21 cellular contexts compared by ENCODE assay signal in the genomic region with DNA sequence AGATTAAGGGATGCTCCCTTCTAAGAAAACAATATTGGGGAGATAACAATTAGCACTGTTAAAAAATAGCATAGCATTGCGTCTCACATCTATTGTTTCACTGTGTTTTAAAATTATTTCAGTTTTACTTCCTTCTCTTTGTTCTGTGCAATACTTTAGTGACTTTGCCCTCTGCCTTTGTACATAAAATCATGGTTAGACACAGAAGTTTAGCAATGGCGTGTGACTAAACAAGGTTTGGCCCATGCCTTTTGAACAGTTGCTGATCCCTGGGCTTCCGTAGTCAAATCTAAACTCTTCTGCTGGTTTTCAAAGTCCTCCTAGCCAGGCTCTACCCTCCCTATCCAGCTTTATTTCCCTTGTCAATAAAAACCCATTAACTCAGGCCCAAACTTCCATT.
"Had no signal": no experiment of that assay in that cellular context is flagged by ENCODE, and none has a peak within 500 bp of the region (broad histone marks: within the 10 kb centered on the region; RNA-seq: fewer than 3 reads in every experiment).

No MANE protein-coding gene starts in this region.

- ATAC-seq: activated CD4-positive, CD25-positive, alpha-beta regulatory T cell treated with anti-CD3 and anti-CD28 coated beads, Interleukin-2, amount 50 U/mL, for 24 hours; body of pancreas; naive thymus-derived CD8-positive, alpha-beta T cell; psoas muscle had no signal

- H3K27me3 ChIP-seq: body of pancreas, spleen, suprapubic skin, tibial artery had no signal

- H2AFZ ChIP-seq: parathyroid adenoma had no signal

- H3K9me3 ChIP-seq: left ventricle myocardium inferior, psoas muscle, spleen, suprapubic skin, tibial artery had no signal

- H3K9ac ChIP-seq: parathyroid adenoma had no signal

- H3K36me3 ChIP-seq: left ventricle myocardium inferior, spleen, suprapubic skin, tibial artery, WERI-Rb-1 had no signal

- H3K4me3 ChIP-seq: body of pancreas, left ventricle myocardium inferior, lung, psoas muscle, spleen, suprapubic skin, tibial artery had no signal

- H3K27ac ChIP-seq: body of pancreas, left ventricle myocardium inferior, parathyroid adenoma, psoas muscle, spleen, suprapubic skin, tibial artery, WERI-Rb-1 had no signal

- H3K4me1 ChIP-seq: left ventricle myocardium inferior, parathyroid adenoma, psoas muscle, suprapubic skin, tibial artery had no signal

- H3K79me2 ChIP-seq: parathyroid adenoma had no signal

- DNase-seq: activated CD4-positive, alpha-beta T cell treated with anti-CD3 and anti-CD28 coated beads for 48 hours; activated CD4-positive, alpha-beta T cell treated with anti-CD3 and anti-CD28 coated beads, Interleukin-2, amount 50 U/mL, for 48 hours; activated CD8-positive, alpha-beta memory T cell treated with anti-CD3 and anti-CD28 coated beads for 24 hours; activated effector memory CD4-positive, alpha-beta T cell treated with Interleukin-2 at 50 U/mL for 16 hours; activated naive CD4-positive, alpha-beta T cell treated with Interleukin-2 at 50 U/mL for 16 hours; aorta; body of pancreas; effector memory CD4-positive, alpha-beta T cell; left ventricle myocardium inferior; naive thymus-derived CD8-positive, alpha-beta T cell; nucleus accumbens; psoas muscle; spleen; stimulated activated naive CD4-positive, alpha-beta T cell; T-helper 1 cell; tibial artery; WERI-Rb-1 had no signal
